Comparison of ENCODE assay signal across 19 cellular contexts in the genomic region with DNA sequence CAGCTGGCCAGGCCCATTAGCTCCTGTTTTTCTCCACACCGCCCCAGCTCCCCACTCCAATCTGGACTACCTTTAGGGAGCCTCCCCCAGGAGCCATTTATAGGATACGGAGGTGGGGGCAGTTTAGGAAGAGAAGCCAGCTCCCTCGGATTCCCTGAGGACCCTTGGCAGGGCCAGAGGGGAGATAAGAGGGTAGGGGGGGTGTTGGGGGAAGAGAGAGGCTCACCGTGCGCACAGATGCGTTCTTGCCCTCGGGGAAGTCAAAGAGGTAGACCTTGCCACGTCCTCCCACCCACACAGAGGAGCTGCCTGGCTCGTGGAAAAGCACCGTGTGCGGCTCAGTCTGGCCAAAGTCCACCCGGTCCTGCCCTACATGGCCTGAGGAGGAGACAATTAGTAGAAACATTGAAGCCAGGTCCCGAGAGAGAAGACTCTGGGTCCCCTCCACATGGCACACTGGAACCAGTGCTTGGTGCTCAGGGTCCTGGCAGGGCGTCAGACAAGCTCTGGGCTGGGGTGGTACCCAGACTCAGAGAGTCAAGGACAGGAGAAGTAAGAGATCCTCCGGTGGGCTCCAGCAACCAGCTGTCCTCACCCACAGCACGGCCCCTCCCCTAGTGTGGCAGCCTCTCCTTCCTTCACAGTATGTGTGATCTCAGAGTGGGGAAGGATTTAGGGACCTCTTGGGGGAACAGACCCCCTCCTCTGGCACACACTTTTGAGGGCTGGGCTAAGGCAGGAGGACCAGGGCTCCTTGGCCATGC. TPM values are rescaled to one million over a fixed set of nuclear protein-coding genes. Genes with fewer than 3 reads are reported as not detected.
DNase-seq lines count a peak whose midpoint lies in the region; ATAC-seq and TF ChIP-seq lines count a peak whose summit lies in the region.
"Had no signal": no experiment of that assay in that cellular context is flagged by ENCODE, and none has a peak within 500 bp of the region (broad histone marks: within the 10 kb centered on the region; RNA-seq: fewer than 3 reads in every experiment).

No MANE protein-coding gene starts in this region.

- POLR2A ChIA-PET in activated CD8-positive, alpha-beta T cell treated with anti-CD3 and anti-CD28 coated beads for 36 hours (lab: Charles Lee): interaction anchor here (0.9 to 1.5 kb wide), 2 partner anchors 8 to 16 kb away, joined by 3 to 4 read pairs; no protein-coding TSS in a partner anchor

- H3K9me3 Mint-ChIP-seq in activated T-cell treated with anti-CD3 and anti-CD28 coated beads, Interleukin-2, amount 50 U/mL, for 24 hours: no peaks in the 10 kb centered on the region
- no peaks in the 10 kb centered on the region for H3K9me3 Mint-ChIP-seq in activated CD8-positive, alpha-beta T cell treated with anti-CD3 and anti-CD28 coated beads for 36 hours
- no peaks in the 10 kb centered on the region for H3K9me3 Mint-ChIP-seq in immature natural killer cell
- H3K9me3 Mint-ChIP-seq in stimulated activated naive CD8-positive, alpha-beta T cell treated with anti-CD3 and anti-CD28 coated beads, Interleukin-15, amount 100 ng/mL, for 72 hours: no peaks in the 10 kb centered on the region

- CTCF ChIA-PET in activated CD8-positive, alpha-beta T cell treated with anti-CD3 and anti-CD28 coated beads for 36 hours (lab: Charles Lee): interaction anchor here (2.3 to 38.4 kb wide), 2 partner anchors 12 to 40 kb away, joined by 4 to 840 read pairs; no protein-coding TSS in a partner anchor

- intact Hi-C loops in activated CD8-positive, alpha-beta T cell treated with anti-CD3 and anti-CD28 coated beads for 36 hours (cut with micrococcal nuclease): no loop called here

- peak overlapping the region; percentile 88 for H3K27ac Mint-ChIP-seq in activated T-cell treated with anti-CD3 and anti-CD28 coated beads, Interleukin-2, amount 50 U/mL, for 24 hours
- H3K27ac Mint-ChIP-seq in activated CD8-positive, alpha-beta T cell treated with anti-CD3 and anti-CD28 coated beads for 36 hours: peak overlapping the region; percentile 73
- H3K27ac Mint-ChIP-seq in immature natural killer cell: peak overlapping the region in 4 of 6 donors; percentile 45 to 80 (median 74)
- H3K27ac Mint-ChIP-seq in stimulated activated naive CD8-positive, alpha-beta T cell treated with anti-CD3 and anti-CD28 coated beads, Interleukin-15, amount 100 ng/mL, for 72 hours: peak overlapping the region; percentile 75 to 88

- H3K27me3 Mint-ChIP-seq in activated T-cell treated with anti-CD3 and anti-CD28 coated beads, Interleukin-2, amount 50 U/mL, for 24 hours: no peaks in the 10 kb centered on the region
- no peaks in the 10 kb centered on the region for H3K27me3 Mint-ChIP-seq in activated CD8-positive, alpha-beta T cell treated with anti-CD3 and anti-CD28 coated beads for 36 hours
- H3K27me3 Mint-ChIP-seq in immature natural killer cell (ENCODE audit: low read depth in 3 of 3): peaks cover 0 to 6% (median 2%) of the 10 kb centered on the region in 3 donors
- H3K27me3 Mint-ChIP-seq in stimulated activated naive CD8-positive, alpha-beta T cell treated with anti-CD3 and anti-CD28 coated beads, Interleukin-15, amount 100 ng/mL, for 72 hours: no peaks in the 10 kb centered on the region

- no peak for TF ChIP-seq CTCF in activated CD8-positive, alpha-beta T cell treated with anti-CD3 and anti-CD28 coated beads for 36 hours (IDR thresholded peaks at IDR 0.05)
- no peak for TF ChIP-seq CTCF in coronary artery (IDR thresholded peaks at IDR 0.05)

- no peak overlapping the region for H3K4me3 Mint-ChIP-seq in activated T-cell treated with anti-CD3 and anti-CD28 coated beads, Interleukin-2, amount 50 U/mL, for 24 hours
- H3K4me3 Mint-ChIP-seq in activated CD8-positive, alpha-beta T cell treated with anti-CD3 and anti-CD28 coated beads for 36 hours: no peak overlapping the region
- peak overlapping the region in 1 of 5 donors; percentile 7 for H3K4me3 Mint-ChIP-seq in immature natural killer cell
- no peak overlapping the region for H3K4me3 Mint-ChIP-seq in stimulated activated naive CD8-positive, alpha-beta T cell treated with anti-CD3 and anti-CD28 coated beads, Interleukin-15, amount 100 ng/mL, for 72 hours

- DNase-seq in activated T-cell treated with anti-CD3 and anti-CD28 coated beads, Interleukin-2, amount 50 U/mL, for 24 hours: no peak
- no peak for DNase-seq in activated T-cell treated with anti-CD3 and anti-CD28 coated beads, Interleukin-2, amount 50 U/mL, for 48 hours
- no peak for DNase-seq in activated CD8-positive, alpha-beta T cell treated with anti-CD3 and anti-CD28 coated beads for 36 hours
- DNase-seq in immature natural killer cell (no peak), coronary artery (ENCODE audit: low spot score) (no peak), inferior parietal cortex (ENCODE audit: extremely low spot score) (no peak), T1000 (lab: John Stamatoyannopoulos, UW) (no peak)
- DNase-seq in stimulated activated naive CD8-positive, alpha-beta T cell treated with anti-CD3 and anti-CD28 coated beads, Interleukin-15, amount 100 ng/mL, for 72 hours: no peak
- DNase-seq: activated CD4-positive, CD25-positive, alpha-beta regulatory T cell; activated T-cell treated with anti-CD3 and anti-CD28 coated beads for 4 hours; amniotic stem cell; erythroblast; islet precursor cell; NCI-H187 treated with DMSO at 0.1 percent for 48 hours; NCI-H524 treated with DMSO at 0.1 percent for 48 hours had no signal

- H3K4me3 ChIP-seq in coronary artery: no peak overlapping the region
- H3K4me3 ChIP-seq: prostate gland, thoracic aorta had no signal

- ATAC-seq in activated CD8-positive, alpha-beta T cell treated with anti-CD3 and anti-CD28 coated beads for 36 hours: no peak
- ATAC-seq in stimulated activated naive CD8-positive, alpha-beta T cell treated with anti-CD3 and anti-CD28 coated beads, Interleukin-15, amount 100 ng/mL, for 72 hours: no peak

- peak overlapping the region in 1 of 2 donors; percentile 16 for H3K27ac ChIP-seq in coronary artery
- H3K27ac ChIP-seq: prostate gland, thoracic aorta had no signal

- H3K4me1 Mint-ChIP-seq in activated T-cell treated with anti-CD3 and anti-CD28 coated beads, Interleukin-2, amount 50 U/mL, for 24 hours (ENCODE audit: low read depth): peaks cover 76% of the 10 kb centered on the region
- H3K4me1 Mint-ChIP-seq in activated CD8-positive, alpha-beta T cell treated with anti-CD3 and anti-CD28 coated beads for 36 hours (ENCODE audit: low read depth): peaks cover 49% of the 10 kb centered on the region
- H3K4me1 Mint-ChIP-seq in immature natural killer cell: peaks cover 25 to 31% of the 10 kb centered on the region in 2 donors
- peaks cover 94% of the 10 kb centered on the region for H3K4me1 Mint-ChIP-seq in stimulated activated naive CD8-positive, alpha-beta T cell treated with anti-CD3 and anti-CD28 coated beads, Interleukin-15, amount 100 ng/mL, for 72 hours

- H3K36me3 Mint-ChIP-seq in activated T-cell treated with anti-CD3 and anti-CD28 coated beads, Interleukin-2, amount 50 U/mL, for 24 hours (ENCODE audit: low read depth): peaks cover 94% of the 10 kb centered on the region
- peaks cover 41% of the 10 kb centered on the region for H3K36me3 Mint-ChIP-seq in activated CD8-positive, alpha-beta T cell treated with anti-CD3 and anti-CD28 coated beads for 36 hours (ENCODE audit: low read depth)
- H3K36me3 Mint-ChIP-seq in immature natural killer cell: peaks cover 5 to 10% (median 8%) of the 10 kb centered on the region in 3 donors

RNA-seq across cellular contexts. Expression of a gene that starts 15.0 kb away (rescaled TPM):
- total RNA-seq in activated CD8-positive, alpha-beta T cell treated with anti-CD3 and anti-CD28 coated beads for 36 hours: 10 to 100 TPM; 62.4 TPM
- 1 to 10 TPM in 1 of 3 donors, under 1 TPM in 1, not detected in 1; 0.90 to 3.7 TPM for polyA plus RNA-seq in immature natural killer cell

RNA-seq across cellular contexts. Expression of a gene that starts 42.2 kb away (rescaled TPM):
- total RNA-seq in activated CD8-positive, alpha-beta T cell treated with anti-CD3 and anti-CD28 coated beads for 36 hours: 10 to 100 TPM; 48.8 to 53.3 TPM
- 100 to 1,000 TPM; 110 to 163 (median 128) TPM for polyA plus RNA-seq in immature natural killer cell

RNA-seq across cellular contexts. Expression of a gene that starts 51.3 kb away (rescaled TPM):
- total RNA-seq in activated CD8-positive, alpha-beta T cell treated with anti-CD3 and anti-CD28 coated beads for 36 hours: under 1 TPM; 0.29 to 0.31 TPM
- polyA plus RNA-seq in immature natural killer cell: not detected
- total RNA-seq: A673, glomerular endothelial cell, thoracic aorta had no signal
